ENCODE assay signal across 8 cellular contexts in the genomic region with DNA sequence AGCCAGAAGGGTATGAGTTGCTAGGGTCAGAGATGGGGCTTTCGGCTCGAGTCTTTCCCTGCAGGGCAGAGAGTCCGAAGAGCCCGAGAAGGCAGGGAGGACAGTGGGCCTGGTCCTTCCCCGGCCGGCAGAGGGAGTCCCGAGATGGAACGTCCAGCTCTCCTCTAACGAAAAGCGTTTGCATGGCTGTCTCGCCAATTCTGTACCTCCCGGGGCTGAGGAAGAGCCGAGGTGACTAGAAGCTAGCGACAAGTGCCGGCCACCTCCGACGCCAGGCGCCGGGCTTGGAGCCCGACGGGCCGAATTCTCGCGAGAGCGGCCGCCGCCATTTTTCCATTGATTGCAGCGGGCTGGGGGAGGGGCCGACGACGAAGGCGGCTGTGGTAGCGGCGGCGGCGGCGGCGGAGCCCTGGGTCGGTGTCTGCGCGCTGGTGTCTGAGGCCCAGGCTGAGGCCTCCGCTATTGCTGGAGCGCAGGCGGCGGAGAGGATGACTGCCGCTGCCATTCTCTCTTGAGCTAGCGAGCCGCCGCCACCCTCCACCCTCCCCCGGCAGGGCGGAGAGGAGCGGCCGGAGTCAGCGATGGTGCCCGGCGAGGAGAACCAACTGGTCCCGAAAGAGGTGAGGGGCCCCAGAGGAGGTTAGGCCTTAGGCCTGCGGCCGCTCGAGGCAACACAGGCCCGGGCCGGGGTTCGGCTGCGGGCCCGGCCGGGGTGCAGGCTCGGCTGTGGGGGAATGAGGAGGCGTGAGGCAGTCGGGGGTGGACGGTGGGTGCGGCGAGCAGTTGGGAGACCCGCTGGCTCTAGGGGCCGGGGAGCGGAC. TPM values are rescaled to one million over a fixed set of nuclear protein-coding genes. Genes with fewer than 3 reads are reported as not detected.
DNase-seq lines count a peak whose midpoint lies in the region; ATAC-seq and TF ChIP-seq lines count a peak whose summit lies in the region.

A gene with protein sequence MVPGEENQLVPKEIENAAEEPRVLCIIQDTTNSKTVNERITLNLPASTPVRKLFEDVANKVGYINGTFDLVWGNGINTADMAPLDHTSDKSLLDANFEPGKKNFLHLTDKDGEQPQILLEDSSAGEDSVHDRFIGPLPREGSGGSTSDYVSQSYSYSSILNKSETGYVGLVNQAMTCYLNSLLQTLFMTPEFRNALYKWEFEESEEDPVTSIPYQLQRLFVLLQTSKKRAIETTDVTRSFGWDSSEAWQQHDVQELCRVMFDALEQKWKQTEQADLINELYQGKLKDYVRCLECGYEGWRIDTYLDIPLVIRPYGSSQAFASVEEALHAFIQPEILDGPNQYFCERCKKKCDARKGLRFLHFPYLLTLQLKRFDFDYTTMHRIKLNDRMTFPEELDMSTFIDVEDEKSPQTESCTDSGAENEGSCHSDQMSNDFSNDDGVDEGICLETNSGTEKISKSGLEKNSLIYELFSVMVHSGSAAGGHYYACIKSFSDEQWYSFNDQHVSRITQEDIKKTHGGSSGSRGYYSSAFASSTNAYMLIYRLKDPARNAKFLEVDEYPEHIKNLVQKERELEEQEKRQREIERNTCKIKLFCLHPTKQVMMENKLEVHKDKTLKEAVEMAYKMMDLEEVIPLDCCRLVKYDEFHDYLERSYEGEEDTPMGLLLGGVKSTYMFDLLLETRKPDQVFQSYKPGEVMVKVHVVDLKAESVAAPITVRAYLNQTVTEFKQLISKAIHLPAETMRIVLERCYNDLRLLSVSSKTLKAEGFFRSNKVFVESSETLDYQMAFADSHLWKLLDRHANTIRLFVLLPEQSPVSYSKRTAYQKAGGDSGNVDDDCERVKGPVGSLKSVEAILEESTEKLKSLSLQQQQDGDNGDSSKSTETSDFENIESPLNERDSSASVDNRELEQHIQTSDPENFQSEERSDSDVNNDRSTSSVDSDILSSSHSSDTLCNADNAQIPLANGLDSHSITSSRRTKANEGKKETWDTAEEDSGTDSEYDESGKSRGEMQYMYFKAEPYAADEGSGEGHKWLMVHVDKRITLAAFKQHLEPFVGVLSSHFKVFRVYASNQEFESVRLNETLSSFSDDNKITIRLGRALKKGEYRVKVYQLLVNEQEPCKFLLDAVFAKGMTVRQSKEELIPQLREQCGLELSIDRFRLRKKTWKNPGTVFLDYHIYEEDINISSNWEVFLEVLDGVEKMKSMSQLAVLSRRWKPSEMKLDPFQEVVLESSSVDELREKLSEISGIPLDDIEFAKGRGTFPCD (N-terminal part only) (plus strand): TSS at position 368 of the 821 bp plus-strand sequence. CDS start 214 bp downstream, at position 582.

- H3K4me3 ChIP-seq in CD4-positive, CD25-positive, alpha-beta regulatory T cell (ENCODE audit: low read depth, low read length): peak within 1 kb of the TSS; percentile 94
- H3K4me3 ChIP-seq in dorsolateral prefrontal cortex (peak within 1 kb of the TSS; percentile 56 to 93 (median 82)), right lobe of liver (peak within 1 kb of the TSS; percentile 73 to 79 (median 75))

- H3K36me3 Mint-ChIP-seq in CD4-positive, CD25-positive, alpha-beta regulatory T cell: no peaks in the 10 kb centered on the region

- H3K4me1 Mint-ChIP-seq in CD4-positive, CD25-positive, alpha-beta regulatory T cell: peaks cover 3 to 15% (median 9%) of the 10 kb centered on the region in 4 donors

- intact Hi-C loops in dorsolateral prefrontal cortex (cut with DNase I): loop anchor here (2.0 to 5.0 kb wide), 4 partner anchors 33 to 200 kb away; no protein-coding TSS in a partner anchor
- intact Hi-C loops in right lobe of liver (cut with DNase I): no loop called here

- no peaks in the 10 kb centered on the region for H3K36me3 ChIP-seq in CD4-positive, CD25-positive, alpha-beta regulatory T cell (ENCODE audit: control insufficient read depth, insufficient read depth, low read length)
- no peaks in the 10 kb centered on the region for H3K36me3 ChIP-seq in right lobe of liver

- H3K27ac ChIP-seq in CD4-positive, CD25-positive, alpha-beta regulatory T cell (ENCODE audit: insufficient read depth, low read length, poor library complexity, severe bottlenecking): peak within 1 kb of the TSS; percentile 95
- H3K27ac ChIP-seq in dorsolateral prefrontal cortex: peak within 1 kb of the TSS; percentile 89 to 100 (median 99)
- H3K27ac ChIP-seq in right lobe of liver: peak within 1 kb of the TSS; percentile 98 to 99 (median 98)

- H3K27me3 Mint-ChIP-seq in CD4-positive, CD25-positive, alpha-beta regulatory T cell: peaks cover 17% of the 10 kb centered on the region

- no peak within 1 kb of the TSS for H3K4me3 Mint-ChIP-seq in CD4-positive, CD25-positive, alpha-beta regulatory T cell

- no peaks in the 10 kb centered on the region for H3K9me3 Mint-ChIP-seq in CD4-positive, CD25-positive, alpha-beta regulatory T cell

- H3K4me1 ChIP-seq in CD4-positive, CD25-positive, alpha-beta regulatory T cell (ENCODE audit: control insufficient read depth, insufficient read depth, low read length, poor library complexity, severe bottlenecking): peaks cover 47% of the 10 kb centered on the region
- H3K4me1 ChIP-seq in right lobe of liver: peaks cover 0 to 28% (median 12%) of the 10 kb centered on the region in 4 donors

- TF ChIP-seq POLR2A in right lobe of liver (IDR thresholded peaks at IDR 0.05): peak; percentile 95

- peak; percentile 84 to 86 for ATAC-seq in CD4-positive, CD25-positive, alpha-beta regulatory T cell (ENCODE audit: low read depth in 2 of 2)
- ATAC-seq in GM19395 (IDR thresholded peaks at IDR 0.05; ENCODE audit: unreplicated experiment) (peak; percentile 72), HG03521 (IDR thresholded peaks at IDR 0.05; ENCODE audit: unreplicated experiment) (peak; percentile 77), right lobe of liver (peak; percentile 78 to 91 (median 87))

- peak within 1 kb of the TSS in 1 of 3 donors; percentile 30 for H3K27ac Mint-ChIP-seq in CD4-positive, CD25-positive, alpha-beta regulatory T cell

- no peaks in the 10 kb centered on the region for H3K9me3 ChIP-seq in CD4-positive, CD25-positive, alpha-beta regulatory T cell (ENCODE audit: control insufficient read depth in 2 of 2, low read length in 2 of 2)
- H3K9me3 ChIP-seq in right lobe of liver: no peaks in the 10 kb centered on the region

- H3K27me3 ChIP-seq in CD4-positive, CD25-positive, alpha-beta regulatory T cell (ENCODE audit: control insufficient read depth, insufficient read depth, low read length): peaks cover 9% of the 10 kb centered on the region
- no peaks in the 10 kb centered on the region for H3K27me3 ChIP-seq in dorsolateral prefrontal cortex
- H3K27me3 ChIP-seq in right lobe of liver: no peaks in the 10 kb centered on the region

- 2% methylated on average over 17 of the region's 75 CpGs for WGBS in right lobe of liver (ENCODE audit: insufficient coverage, low coverage, low lambda C conversion rate, missing lambda C conversion rate)

- TF ChIP-seq CTCF in dorsolateral prefrontal cortex (IDR thresholded peaks at IDR 0.05 in 54 of 56, conservative IDR thresholded peaks at IDR 0.05 in 2 of 56; ENCODE audit: low read depth in 1 of 56, partially characterized antibody in 56 of 56): peak; percentile 18 to 83 (median 66)
- peak; percentile 58 to 62 (median 62) for TF ChIP-seq CTCF in right lobe of liver (IDR thresholded peaks at IDR 0.05)

- DNase-seq in CD4-positive, CD25-positive, alpha-beta regulatory T cell: peak; percentile 91 to 95 (median 92)
- DNase-seq in NCI-H748 (lab: John Stamatoyannopoulos, UW; ENCODE audit: unreplicated experiment) (peak; percentile 92), dorsolateral prefrontal cortex (peak; percentile 73 to 90 (median 86)), right lobe of liver (peak; percentile 92)
- peak; percentile 84 to 85 for DNase-seq in activated CD4-positive, alpha-beta T cell treated with anti-CD3 and anti-CD28 coated beads, Interleukin-2, amount 50 U/mL, for 24 hours (ENCODE audit: low read depth in 1 of 2, low spot score in 1 of 2)
- peak; percentile 90 to 95 for DNase-seq in stimulated activated CD4-positive, alpha-beta T cell treated with anti-CD3 and anti-CD28 coated beads, Interleukin-4, amount 100 ng/mL, for 4 hours

RNA-seq across cellular contexts. Expression of the gene that starts here (rescaled TPM):
- total RNA-seq in CD4-positive, CD25-positive, alpha-beta regulatory T cell: 79.0 TPM
- 10 to 100 TPM; 35.7 to 50.1 (median 39.5) TPM for polyA plus RNA-seq in CD4-positive, CD25-positive, alpha-beta regulatory T cell
- total RNA-seq in dorsolateral prefrontal cortex: 10 to 100 TPM; 49.7 to 92.3 (median 69.2) TPM
- total RNA-seq in right lobe of liver: 10 to 100 TPM; 25.2 to 38.1 (median 29.6) TPM

Comparison
In these comparisons a context has a peak if more than half of its experiments do, and no peak if none do; other contexts are left out.
1. Peak in every context shown above with its lines: DNase-seq, ATAC-seq, H3K4me3 ChIP-seq and H3K27ac ChIP-seq.
2. intact Hi-C loops: an anchor here in dorsolateral prefrontal cortex (2.0 to 5.0 kb wide); none called in right lobe of liver.